In the genomic region with DNA sequence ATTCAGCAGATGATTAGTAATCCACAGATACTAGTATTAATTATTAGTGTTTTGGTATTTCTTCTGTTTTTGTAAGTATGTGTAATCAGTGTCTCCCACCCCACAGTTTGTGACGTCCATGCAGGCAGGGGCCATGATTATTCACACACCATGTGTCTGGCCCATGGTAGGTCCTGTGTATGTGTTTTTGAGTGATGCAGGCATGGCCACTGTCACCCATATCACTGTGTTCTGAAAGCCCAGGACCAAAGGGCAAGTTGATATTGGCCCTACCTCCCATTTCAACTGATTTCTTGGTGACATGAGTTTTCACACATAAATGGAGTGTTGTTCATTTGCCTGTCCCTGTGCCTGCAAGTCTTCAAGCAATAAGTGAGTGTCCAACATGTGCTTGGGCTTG, we compare ENCODE assay signal across 30 cellular contexts.
"Had no signal": no experiment of that assay in that cellular context is flagged by ENCODE, and none has a peak within 500 bp of the region (broad histone marks: within the 10 kb centered on the region; RNA-seq: fewer than 3 reads in every experiment).

No MANE protein-coding gene starts in this region.

- H3K27me3 ChIP-seq: brain microvascular endothelial cell, dorsolateral prefrontal cortex, foreskin keratinocyte, gastrocnemius medialis, heart left ventricle had no signal

- H3K4me1 ChIP-seq: foreskin keratinocyte, gastrocnemius medialis, heart left ventricle had no signal

- ATAC-seq: activated CD4-positive, alpha-beta T cell treated with anti-CD3 and anti-CD28 coated beads for 36 hours; activated CD8-positive, alpha-beta memory T cell treated with anti-CD3 and anti-CD28 coated beads, Interleukin-2, amount 10 ng/mL, durations not matched to agents 7 days and 5 days; activated CD8-positive, alpha-beta T cell treated with anti-CD3 and anti-CD28 coated beads, Interleukin-2, amount 10 ng/mL, durations not matched to agents 7 days and 5 days; esophagus mucosa; foreskin keratinocyte; gastrocnemius medialis; heart left ventricle; T-helper 17 cell had no signal

- DNase-seq: activated CD4-positive, alpha-beta memory T cell treated with anti-CD3 and anti-CD28 coated beads for 36 hours; activated CD4-positive, alpha-beta T cell treated with anti-CD3 and anti-CD28 coated beads for 36 hours; activated CD4-positive, alpha-beta T cell treated with anti-CD3 and anti-CD28 coated beads, Interleukin-2, amount 10 ng/mL, durations not matched to agents 24 days and 14 days; activated CD4-positive, CD25-positive, alpha-beta regulatory T cell; activated CD4-positive, CD25-positive, alpha-beta regulatory T cell treated with anti-CD3 and anti-CD28 coated beads, Interleukin-2, amount 50 U/mL, for 72 hours; activated CD8-positive, alpha-beta memory T cell treated with anti-CD3 and anti-CD28 coated beads, Interleukin-2, amount 10 ng/mL, durations not matched to agents 7 days and 5 days; activated CD8-positive, alpha-beta memory T cell treated with anti-CD3 and anti-CD28 coated beads, Interleukin-2, amount 50 U/mL, for 4 hours; activated CD8-positive, alpha-beta T cell treated with anti-CD3 and anti-CD28 coated beads, Interleukin-2, amount 10 ng/mL, durations not matched to agents 7 days and 5 days; activated gamma-delta T cell; activated naive CD4-positive, alpha-beta T cell; activated naive CD4-positive, alpha-beta T cell treated with anti-CD3 and anti-CD28 coated beads, Interleukin-2, amount 10 ng/mL, durations not matched to agents 7 days and 5 days; activated T-cell treated with anti-CD3 and anti-CD28 coated beads, Interleukin-2, amount 50 U/mL, for 1 hour; activated T-cell treated with anti-CD3 and anti-CD28 coated beads, Interleukin-2, amount 50 U/mL, for 48 hours; amniotic stem cell; anterior cingulate cortex; brain microvascular endothelial cell; dorsolateral prefrontal cortex; effector memory CD4-positive, alpha-beta T cell; endodermal cell; foreskin keratinocyte; gastrocnemius medialis; glutamatergic neuron; heart left ventricle; T-helper 1 cell; T-helper 17 cell; T1000 had no signal

- H3K9me3 ChIP-seq: gastrocnemius medialis, heart left ventricle had no signal

- H3K36me3 ChIP-seq: brain microvascular endothelial cell, gastrocnemius medialis, heart left ventricle had no signal

- H3K4me3 ChIP-seq: coronary artery, dorsolateral prefrontal cortex, gastrocnemius medialis, heart left ventricle had no signal

- H3K27ac ChIP-seq: brain microvascular endothelial cell, coronary artery, dorsolateral prefrontal cortex, foreskin keratinocyte, gastrocnemius medialis, heart left ventricle had no signal

- FAIRE-seq: astrocyte, bronchial epithelial cell had no signal
